ENCODE assay signal across 19 cellular contexts in the genomic region with DNA sequence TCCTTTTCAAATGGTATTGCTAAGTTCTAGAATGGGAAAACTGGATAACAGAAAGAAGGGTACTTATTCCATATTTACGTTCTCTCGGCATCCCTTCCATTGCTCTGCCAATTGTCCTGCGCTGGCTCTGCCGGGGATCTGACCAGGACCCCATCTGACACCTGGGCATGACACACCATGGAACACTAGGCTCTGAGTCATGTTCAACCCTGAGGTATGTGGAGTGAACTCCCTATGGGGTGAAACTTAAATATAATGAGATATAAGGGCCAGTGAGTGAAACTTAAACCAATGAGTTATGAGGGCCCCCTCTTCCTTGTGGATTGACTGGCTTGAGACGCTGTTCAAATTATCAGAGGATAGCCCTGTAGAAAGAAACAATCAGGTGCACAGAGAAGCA. TPM values are rescaled to one million over a fixed set of nuclear protein-coding genes. Genes with fewer than 3 reads are reported as not detected.
DNase-seq lines count a peak whose midpoint lies in the region; ATAC-seq and TF ChIP-seq lines count a peak whose summit lies in the region.
"Had no signal": no experiment of that assay in that cellular context is flagged by ENCODE, and none has a peak within 500 bp of the region (broad histone marks: within the 10 kb centered on the region; RNA-seq: fewer than 3 reads in every experiment).

No MANE protein-coding gene starts in this region.

- ATAC-seq in stimulated activated effector memory CD8-positive, alpha-beta T cell treated with anti-CD3 and anti-CD28 coated beads, Interleukin-12 subunit alpha, Interleukin-12 subunit beta, amount 100 ng/mL, for 72 hours: no peak
- ATAC-seq in HG03280 (IDR thresholded peaks at IDR 0.05; ENCODE audit: unreplicated experiment): no peak

- no peaks in the 10 kb centered on the region for H3K9me3 ChIP-seq in MG63
- H3K9me3 ChIP-seq: BE2C, SK-N-SH had no signal

- no peak for TF ChIP-seq CTCF in chondrocyte (IDR thresholded peaks at IDR 0.05)

- no peak overlapping the region for H3K4me3 Mint-ChIP-seq in activated naive CD4-positive, alpha-beta T cell treated with anti-CD3 and anti-CD28 coated beads, Interleukin-2, amount 50 U/mL, for 24 hours
- no peak overlapping the region for H3K4me3 Mint-ChIP-seq in chondrocyte (ENCODE audit: unreplicated experiment)
- no peak overlapping the region for H3K4me3 Mint-ChIP-seq in stimulated activated effector memory CD8-positive, alpha-beta T cell treated with anti-CD3 and anti-CD28 coated beads, Interleukin-12 subunit alpha, Interleukin-12 subunit beta, amount 100 ng/mL, for 72 hours
- H3K4me3 Mint-ChIP-seq: CD4-positive, alpha-beta memory T cell had no signal

- H3K36me3 ChIP-seq in MG63: no peaks in the 10 kb centered on the region
- H3K36me3 ChIP-seq: BE2C had no signal

- no peak overlapping the region for H3K4me3 ChIP-seq in MG63

- no peaks in the 10 kb centered on the region for H3K36me3 Mint-ChIP-seq in activated naive CD4-positive, alpha-beta T cell treated with anti-CD3 and anti-CD28 coated beads, Interleukin-2, amount 50 U/mL, for 24 hours
- no peaks in the 10 kb centered on the region for H3K36me3 Mint-ChIP-seq in chondrocyte (ENCODE audit: low read depth)
- H3K36me3 Mint-ChIP-seq in stimulated activated effector memory CD8-positive, alpha-beta T cell treated with anti-CD3 and anti-CD28 coated beads, Interleukin-12 subunit alpha, Interleukin-12 subunit beta, amount 100 ng/mL, for 72 hours: no peaks in the 10 kb centered on the region
- H3K36me3 Mint-ChIP-seq: CD4-positive, alpha-beta memory T cell had no signal

- DNase-seq in activated naive CD4-positive, alpha-beta T cell (lab: John Stamatoyannopoulos, UW): no peak
- peak; percentile 2 for DNase-seq in MG63
- no peak for DNase-seq in chondrocyte (ENCODE audit: low spot score)
- DNase-seq in stimulated activated effector memory CD8-positive, alpha-beta T cell treated with anti-CD3 and anti-CD28 coated beads, Interleukin-12 subunit alpha, Interleukin-12 subunit beta, amount 100 ng/mL, for 72 hours (ENCODE audit: low spot score in 2 of 2): no peak
- DNase-seq in stimulated activated CD4-positive, alpha-beta T cell treated with anti-CD3 and anti-CD28 coated beads, Interleukin-1b, Interleukin-23, amount 100 ng/mL, for 48 hours: no peak
- DNase-seq in MV-4-11 (lab: John Stamatoyannopoulos, UW): no peak
- DNase-seq: BE2C; CD4-positive, alpha-beta memory T cell; DMS79; GDM1; KG1; NCI-H1105 treated with DMSO at 0.1 percent for 48 hours; NCI-H187; NCI-H446; NCI-H774; SHP77; SK-N-SH had no signal

- peak overlapping the region; percentile 8 for H3K27ac Mint-ChIP-seq in activated naive CD4-positive, alpha-beta T cell treated with anti-CD3 and anti-CD28 coated beads, Interleukin-2, amount 50 U/mL, for 24 hours
- H3K27ac Mint-ChIP-seq in chondrocyte (ENCODE audit: unreplicated experiment): peak overlapping the region; percentile 67
- peak overlapping the region; percentile 38 for H3K27ac Mint-ChIP-seq in stimulated activated effector memory CD8-positive, alpha-beta T cell treated with anti-CD3 and anti-CD28 coated beads, Interleukin-12 subunit alpha, Interleukin-12 subunit beta, amount 100 ng/mL, for 72 hours

- no peaks in the 10 kb centered on the region for H3K4me1 Mint-ChIP-seq in activated naive CD4-positive, alpha-beta T cell treated with anti-CD3 and anti-CD28 coated beads, Interleukin-2, amount 50 U/mL, for 24 hours
- H3K4me1 Mint-ChIP-seq in chondrocyte (ENCODE audit: low read depth): peaks cover 42% of the 10 kb centered on the region
- no peaks in the 10 kb centered on the region for H3K4me1 Mint-ChIP-seq in stimulated activated effector memory CD8-positive, alpha-beta T cell treated with anti-CD3 and anti-CD28 coated beads, Interleukin-12 subunit alpha, Interleukin-12 subunit beta, amount 100 ng/mL, for 72 hours
- H3K4me1 Mint-ChIP-seq: CD4-positive, alpha-beta memory T cell had no signal

- no peaks in the 10 kb centered on the region for H3K9me3 Mint-ChIP-seq in activated naive CD4-positive, alpha-beta T cell treated with anti-CD3 and anti-CD28 coated beads, Interleukin-2, amount 50 U/mL, for 24 hours
- H3K9me3 Mint-ChIP-seq in chondrocyte (ENCODE audit: low read depth): peaks cover 4% of the 10 kb centered on the region
- H3K9me3 Mint-ChIP-seq in stimulated activated effector memory CD8-positive, alpha-beta T cell treated with anti-CD3 and anti-CD28 coated beads, Interleukin-12 subunit alpha, Interleukin-12 subunit beta, amount 100 ng/mL, for 72 hours: no peaks in the 10 kb centered on the region

- peaks cover 2% of the 10 kb centered on the region for H3K27me3 Mint-ChIP-seq in activated naive CD4-positive, alpha-beta T cell treated with anti-CD3 and anti-CD28 coated beads, Interleukin-2, amount 50 U/mL, for 24 hours
- H3K27me3 Mint-ChIP-seq in chondrocyte (ENCODE audit: low read depth): no peaks in the 10 kb centered on the region

- no peaks in the 10 kb centered on the region for H3K27me3 ChIP-seq in MG63
- H3K27me3 ChIP-seq: BE2C had no signal

RNA-seq across cellular contexts. Expression of a gene that starts 55.1 kb away (rescaled TPM):
- total RNA-seq in MG63 (2014; rRNA removed; shearing (Covaris generic); ENCODE audit: low replicate concordance): 21.7 and 32.4 TPM in 2 replicates
- total RNA-seq in chondrocyte: 63.1 to 99.0 TPM (median 63.3 TPM) in 3 replicates

Comparison
In these comparisons a context has a peak if more than half of its experiments do, and no peak if none do; other contexts are left out.
1. H3K27ac Mint-ChIP-seq: peak in every context shown above with its lines; median percentile 67 in chondrocyte; 38 in stimulated activated effector memory CD8-positive, alpha-beta T cell treated with anti-CD3 and anti-CD28 coated beads, Interleukin-12 subunit alpha, Interleukin-12 subunit beta, amount 100 ng/mL, for 72 hours; 8 in activated naive CD4-positive, alpha-beta T cell treated with anti-CD3 and anti-CD28 coated beads, Interleukin-2, amount 50 U/mL, for 24 hours.